Comparison of ENCODE assay signal across 11 cellular contexts in genomic region chr21:29822064-29822463, GRCh38.
"Had no signal": no experiment of that assay in that cellular context is flagged by ENCODE, and none has a peak within 500 bp of the region (broad histone marks: within the 10 kb centered on the region; RNA-seq: fewer than 3 reads in every experiment).

No MANE protein-coding gene starts in this region.

- H3K27ac ChIP-seq: GM23248 had no signal

- H3K9ac ChIP-seq: GM23248 had no signal

- DNase-seq: GM23248, GOT3, H7, H9, HCEC 1CT, HFFc6 had no signal

- H3K4me3 ChIP-seq: GM23248, GM23338, HAP-1 had no signal

- H3K4me1 ChIP-seq: HAP-1 had no signal

- ATAC-seq: GM23338, HCT116 had no signal

- H3K36me3 ChIP-seq: HAP-1 had no signal

- H2AFZ ChIP-seq: GM23248, GM23338 had no signal

- FAIRE-seq: H1, H54 had no signal

- H3K4me2 ChIP-seq: GM23338 had no signal
